Comparison of ENCODE assay signal across 16 cellular contexts in genomic region chr7:6279937-6280336, GRCh38. TPM values are rescaled to one million over a fixed set of nuclear protein-coding genes. Genes with fewer than 3 reads are reported as not detected.
A peak's percentile ranks its signal among the peaks of the same experiment; 100 is the strongest.
DNase-seq lines count a peak whose midpoint lies in the region; ATAC-seq, FAIRE-seq and TF ChIP-seq lines count a peak whose summit lies in the region.
"Had no signal": no experiment of that assay in that cellular context is flagged by ENCODE, and none has a peak within 500 bp of the region (broad histone marks: within the 10 kb centered on the region; RNA-seq: fewer than 3 reads in every experiment).

No MANE protein-coding gene starts in this region.

- intact Hi-C loops in sigmoid colon (cut with DNase I): no loop called here

- CTCF ChIA-PET in A549 (lab: Yijun Ruan, JAX): interaction anchor here (0.8 to 1.5 kb wide), 3 partner anchors 9 to 120 kb away, joined by 3 to 7 read pairs (median 5); no protein-coding TSS in a partner anchor
- CTCF ChIA-PET in RWPE1 (lab: Yijun Ruan, JAX): no interaction called here
- CTCF ChIA-PET in H1 (lab: Charles Lee; ENCODE audit: partially characterized antibody): interaction anchor here (0.6 to 1.7 kb wide), 5 partner anchors 10 to 117 kb away, joined by 3 read pairs; no protein-coding TSS in a partner anchor

- H3K23ac ChIP-seq in H1 (ENCODE audit: insufficient read length) (no peak overlapping the region), neuronal stem cell (ENCODE audit: low read depth, low read length, poor library complexity) (no peak overlapping the region)

- FAIRE-seq in A549 (lab: Jason Lieb, UNC) (no peak), H1 (lab: Jason Lieb, UNC) (no peak)
- FAIRE-seq: H54 had no signal

- no peak for TF ChIP-seq RAD21 in A549 (conservative IDR thresholded peaks at IDR 0.05 in 1 of 2, IDR thresholded peaks at IDR 0.05 in 1 of 2)
- TF ChIP-seq RAD21 in H1 (IDR thresholded peaks at IDR 0.05 in 1 of 2, conservative IDR thresholded peaks at IDR 0.05 in 1 of 2; ENCODE audit: low read depth in 2 of 2, low read length in 2 of 2): no peak

- no peak for ATAC-seq in A549
- ATAC-seq in GM18868 (IDR thresholded peaks at IDR 0.05; ENCODE audit: unreplicated experiment): no peak

- H3K9me3 ChIP-seq in A549 (no peaks in the 10 kb centered on the region), H1 (ENCODE audit: insufficient read depth in 2 of 2, low read depth in 1 of 2, low read length in 1 of 2) (no peaks in the 10 kb centered on the region; a peak in 1 of 4 replicates), sigmoid colon (no peaks in the 10 kb centered on the region), neuronal stem cell (replicated peaks in 1 of 2; ENCODE audit: control insufficient read depth in 2 of 2, insufficient read depth in 1 of 2, low read depth in 1 of 2, low read length in 2 of 2) (no peaks in the 10 kb centered on the region)
- H3K9me3 ChIP-seq: BLaER1 had no signal

- no peak overlapping the region for H2BK12ac ChIP-seq in H1 (ENCODE audit: low read depth, low read length)
- H2BK12ac ChIP-seq in neuronal stem cell (ENCODE audit: low read length): no peak overlapping the region

- H3K27me3 ChIP-seq in H1 (replicated peaks in 1 of 4; ENCODE audit: control insufficient read depth in 3 of 4, extremely low read depth in 1 of 4, insufficient read depth in 3 of 4, low read length in 3 of 4) (no peaks in the 10 kb centered on the region), sigmoid colon (no peaks in the 10 kb centered on the region), neuronal stem cell (ENCODE audit: control insufficient read depth in 3 of 3, insufficient read depth in 3 of 3, low read depth in 1 of 3, low read length in 3 of 3) (no peaks in the 10 kb centered on the region)
- H3K27me3 ChIP-seq: BLaER1 had no signal

- H3K9ac ChIP-seq in H1 (replicated peaks in 1 of 4; ENCODE audit: extremely low read depth in 1 of 4, low read depth in 3 of 4, low read length in 3 of 4): no peak overlapping the region
- H3K9ac ChIP-seq in neuronal stem cell (ENCODE audit: low read depth, low read length, poor library complexity): no peak overlapping the region
- H3K9ac ChIP-seq: BLaER1, GM23248 had no signal

- H3K56ac ChIP-seq in H1 (replicated peaks; ENCODE audit: insufficient read length, low read depth, low read length): no peak overlapping the region

- TF ChIP-seq POLR2A in A549 (IDR thresholded peaks at IDR 0.05; ENCODE audit: low read length) (no peak), H1 (IDR thresholded peaks at IDR 0.05; ENCODE audit: control extremely low read depth in 1 of 2, low read depth in 2 of 2, low read length in 2 of 2) (no peak), sigmoid colon (IDR thresholded peaks at IDR 0.05) (no peak)

- H2BK120ac ChIP-seq in H1 (replicated peaks; ENCODE audit: low read depth, low read length) (no peak overlapping the region), neuronal stem cell (ENCODE audit: low read depth, low read length) (no peak overlapping the region)

- no peak overlapping the region for H4K8ac ChIP-seq in H1 (ENCODE audit: extremely low read depth, insufficient read depth, low read length)
- H4K8ac ChIP-seq in neuronal stem cell (ENCODE audit: low read depth, low read length): no peak overlapping the region

- TF ChIP-seq CTCF in A549 (IDR thresholded peaks at IDR 0.05) (no peak), RWPE1 (conservative IDR thresholded peaks at IDR 0.05; ENCODE audit: low read depth) (no peak), H1 (IDR thresholded peaks at IDR 0.05; ENCODE audit: control extremely low read depth in 1 of 3, insufficient read depth in 1 of 3, low read depth in 1 of 3, low read length in 3 of 3) (no peak), sigmoid colon (IDR thresholded peaks at IDR 0.05) (no peak)

- no peak overlapping the region for H2AFZ ChIP-seq in H1 (ENCODE audit: low read length)
- H2AFZ ChIP-seq in neuronal stem cell (ENCODE audit: low read length): no peak overlapping the region
- H2AFZ ChIP-seq: GM23248 had no signal

- no peak overlapping the region for H3K4ac ChIP-seq in H1 (replicated peaks; ENCODE audit: insufficient read length, low read depth, low read length)
- H3K4ac ChIP-seq in neuronal stem cell (ENCODE audit: low read length): no peak overlapping the region

- no peak overlapping the region for H2BK5ac ChIP-seq in H1 (ENCODE audit: low read depth, low read length)
- no peak overlapping the region for H2BK5ac ChIP-seq in neuronal stem cell (ENCODE audit: low read length)

- no peaks in the 10 kb centered on the region for H4K20me1 ChIP-seq in H1 (replicated peaks in 1 of 2; ENCODE audit: control insufficient read depth in 1 of 2, insufficient read depth in 2 of 2, low read length in 2 of 2)
- H4K20me1 ChIP-seq: BLaER1 had no signal

- no peak overlapping the region for H4K5ac ChIP-seq in H1 (ENCODE audit: insufficient read length, low read depth, low read length)

- POLR2A ChIA-PET in A549 (lab: Yijun Ruan, JAX): no interaction called here
- POLR2A ChIA-PET in RWPE1 (lab: Yijun Ruan, JAX; ENCODE audit: low non-redundant PET): no interaction called here
- POLR2A ChIA-PET in H1 (lab: Charles Lee; ENCODE audit: partially characterized antibody): interaction anchor here (0.6 kb wide), 1 partner anchor 164 kb away, joined by 4 read pairs; no protein-coding TSS in a partner anchor

- TF ChIP-seq EP300 in A549 (IDR thresholded peaks at IDR 0.05): no peak
- TF ChIP-seq EP300 in H1 (IDR thresholded peaks at IDR 0.05; ENCODE audit: borderline replicate concordance in 1 of 2, low read depth in 2 of 2, low read length in 2 of 2): no peak
- no peak for TF ChIP-seq EP300 in sigmoid colon (IDR thresholded peaks at IDR 0.05)

- DNase-seq in A549 (ENCODE audit: low read depth in 1 of 2, low spot score in 1 of 2) (no peak), RWPE1 (ENCODE audit: low spot score) (no peak), H1 (ENCODE audit: low read depth in 1 of 2, low spot score in 2 of 2) (no peak), sigmoid colon (peak; percentile 35), neuronal stem cell (ENCODE audit: low spot score) (no peak), NOMO-1 treated with dmso at 0.1 percent for 144 hours (lab: John Stamatoyannopoulos, UW; ENCODE audit: unreplicated experiment) (no peak)
- DNase-seq: Calu3; CD4-positive, alpha-beta memory T cell; DMS79 treated with DMSO at 0.1 percent for 48 hours; GF-D8; GM23248; HCEC 1CT had no signal

- no peaks in the 10 kb centered on the region for H3K79me2 ChIP-seq in H1 (ENCODE audit: control insufficient read depth in 1 of 2, insufficient read depth in 2 of 2, low read length in 2 of 2)

- H4K91ac ChIP-seq in H1 (replicated peaks; ENCODE audit: insufficient read length, low read length) (no peak overlapping the region), neuronal stem cell (ENCODE audit: low read depth, low read length, poor library complexity) (no peak overlapping the region)

- H3K18ac ChIP-seq in H1 (ENCODE audit: extremely low read depth, low read length) (no peak overlapping the region), neuronal stem cell (ENCODE audit: low read length) (no peak overlapping the region)

- no peaks in the 10 kb centered on the region for H3K36me3 ChIP-seq in H1 (ENCODE audit: control insufficient read depth in 2 of 4, insufficient read depth in 4 of 4, low read length in 3 of 4)
- H3K36me3 ChIP-seq in sigmoid colon: no peaks in the 10 kb centered on the region
- H3K36me3 ChIP-seq in neuronal stem cell (replicated peaks in 1 of 2; ENCODE audit: control insufficient read depth in 2 of 2, insufficient read depth in 2 of 2, low read length in 2 of 2): no peaks in the 10 kb centered on the region
- H3K36me3 ChIP-seq: BLaER1 had no signal

- no peak overlapping the region for H3K4me3 ChIP-seq in A549
- H3K4me3 ChIP-seq in H1 (ENCODE audit: extremely low read depth in 1 of 4, insufficient read depth in 2 of 4, low read depth in 3 of 4, low read length in 4 of 4): no peak overlapping the region
- no peak overlapping the region for H3K4me3 ChIP-seq in sigmoid colon
- no peak overlapping the region for H3K4me3 ChIP-seq in neuronal stem cell (ENCODE audit: low read length in 2 of 2)
- H3K4me3 ChIP-seq: BLaER1, GM23248 had no signal

- H2AK5ac ChIP-seq in H1 (ENCODE audit: low read depth, low read length): no peak overlapping the region
- no peak overlapping the region for H2AK5ac ChIP-seq in neuronal stem cell (ENCODE audit: low read depth, low read length)

- 89% methylated on average over 5 of the region's 5 CpGs for WGBS in A549 (ENCODE audit: missing lambda C conversion rate)
- WGBS in H1 (ENCODE audit: extremely low coverage in 1 of 2, insufficient coverage in 1 of 2, insufficient read length in 1 of 2, insufficient replicate concordance in 2 of 2, low coverage in 1 of 2, low lambda C conversion rate in 2 of 2, missing lambda C conversion rate in 1 of 2), 2 experiments: 87% methylated on average over 5 of the region's 5 CpGs; no CpG with 5 or more reads in 1 of the 2 experiments
- 93 to 97% methylated on average over 5 of the region's 5 CpGs for WGBS in sigmoid colon, 2 donors
- no CpG with 5 or more reads among the region's 5 CpGs for WGBS in neuronal stem cell (ENCODE audit: extremely low coverage in 2 of 2, insufficient read length in 2 of 2, insufficient replicate concordance in 1 of 2), 2 donors

- H3K27ac ChIP-seq in A549: peak overlapping the region; percentile 65 to 98
- H3K27ac ChIP-seq in RWPE1: peak overlapping the region; percentile 100
- H3K27ac ChIP-seq in H1 (ENCODE audit: low read depth, low read length): no peak overlapping the region
- no peak overlapping the region for H3K27ac ChIP-seq in sigmoid colon
- H3K27ac ChIP-seq in neuronal stem cell (replicated peaks; ENCODE audit: low read length): no peak overlapping the region
- H3K27ac ChIP-seq: 22Rv1, BLaER1, GM23248 had no signal

- H3K14ac ChIP-seq in H1 (ENCODE audit: insufficient read length) (no peak overlapping the region), neuronal stem cell (ENCODE audit: low read length) (no peak overlapping the region)

- peaks cover 52% of the 10 kb centered on the region for H3K4me1 ChIP-seq in A549
- H3K4me1 ChIP-seq in H1 (replicated peaks in 1 of 4; ENCODE audit: control insufficient read depth in 3 of 4, insufficient read depth in 4 of 4, low read length in 3 of 4): peaks cover 0 to 2% (median 0%) of the 10 kb centered on the region in 4 experiments; a peak in 1 of 7 replicates
- no peaks in the 10 kb centered on the region for H3K4me1 ChIP-seq in sigmoid colon
- H3K4me1 ChIP-seq in neuronal stem cell (ENCODE audit: control insufficient read depth in 2 of 2, insufficient read depth in 1 of 2, low read depth in 1 of 2, low read length in 2 of 2): peaks cover 0 to 9% of the 10 kb centered on the region in 2 donors

- H3K79me1 ChIP-seq in H1 (ENCODE audit: low read depth, low read length) (no peaks in the 10 kb centered on the region), neuronal stem cell (ENCODE audit: low read depth, low read length) (no peaks in the 10 kb centered on the region)

- no peak overlapping the region for H2BK20ac ChIP-seq in H1 (ENCODE audit: low read length)

- H3K4me2 ChIP-seq in A549 (no peak overlapping the region), H1 (ENCODE audit: insufficient read depth in 1 of 2, low read depth in 2 of 2, low read length in 2 of 2) (no peak overlapping the region), neuronal stem cell (ENCODE audit: insufficient read depth, low read length, poor library complexity, severe bottlenecking) (no peak overlapping the region)

- H3K23me2 ChIP-seq in H1 (ENCODE audit: low read depth, low read length): peaks cover 4% of the 10 kb centered on the region; the same call in 1 of the 2 replicates

- H2BK15ac ChIP-seq in H1 (ENCODE audit: low read length) (no peak overlapping the region), neuronal stem cell (ENCODE audit: low read length) (no peak overlapping the region)

RNA-seq across cellular contexts. Expression of gene CYTH3, which starts 7.5 kb away (rescaled TPM):
- polyA plus RNA-seq in A549 (2011; rRNA removed) (15.5 and 18.6 TPM in 2 replicates), A549 (2017; fragmentation: RNase III; extraction: RNeasy Plus Mini Kit Qiagen cat#74134 plus additional on column Dnase treatment) (22.0 to 24.2 TPM (median 22.9 TPM) in 3 replicates), H1 (2011; rRNA removed) (10.3 and 15.4 TPM in 2 replicates), sigmoid colon (10 to 100 TPM in 1 of 3 donors, 1 to 10 TPM in 2; 6.5 to 10.1 (median 9.0) TPM)
- polyA plus RNA-seq in A549 (2012; cell fraction: cytosol; rRNA removed): 30.6 and 31.2 TPM in 2 replicates
- 86.5 and 97.8 TPM in 2 replicates for polyA plus RNA-seq in A549 (2012; cell fraction: nucleus; rRNA removed)
- 12.8 and 15.3 TPM in 2 replicates for polyA minus RNA-seq in A549 (2011; rRNA and poly(A)+ RNA removed)
- total RNA-seq in H1 (2021; fragmentation: NEBNext Ultra II Directional; extraction: Animal tissue kit (Norgen Biotek cat#: 25700)): 9.7 and 11.9 TPM in 2 replicates
- 9.3 TPM for polyA plus RNA-seq in H1 (2011; cell fraction: cytosol; rRNA removed)
- polyA plus RNA-seq in H1 (2011; cell fraction: nucleus; rRNA removed): 24.2 TPM
- 7.1 to 10.0 TPM (median 9.3 TPM) in 4 replicates for polyA plus RNA-seq in H1 (2012, experiment 1 of 2)
- 3.8 TPM for polyA plus RNA-seq in H1 (2012, experiment 2 of 2)
- 8.0 TPM for polyA plus RNA-seq in H1 (2013, experiment 1 of 2)
- polyA plus RNA-seq in H1 (2013, experiment 2 of 2): 9.2 TPM
- 5.1 and 10.3 TPM in 2 replicates for polyA minus RNA-seq in H1 (2011; rRNA and poly(A)+ RNA removed)
- 9.4 TPM for polyA minus RNA-seq in H1 (2011; cell fraction: cytosol; rRNA and poly(A)+ RNA removed)
- polyA minus RNA-seq in H1 (2011; cell fraction: nucleus; rRNA and poly(A)+ RNA removed): 11.6 TPM
- 10 to 100 TPM; 27.1 to 34.8 (median 29.3) TPM for total RNA-seq in sigmoid colon
- polyA plus RNA-seq in neuronal stem cell (2013, experiment 1 of 2): 9.5 TPM
- 9.5 TPM for polyA plus RNA-seq in neuronal stem cell (2013, experiment 2 of 2)

Comparison
In these comparisons a context has a peak if more than half of its experiments do, and no peak if none do; other contexts are left out.
1. H3K27ac ChIP-seq: peak in A549 (2 of 2) and RWPE1 (single experiment); none in H1 (single experiment), sigmoid colon (0 of 4) and neuronal stem cell (single experiment).
2. Of the 18 proteins assayed by ChIP-seq in both H1 and A549: peak only in H1: KDM1A; only in A549: none; in both: none; in neither: 17.